23 cellular contexts compared by ENCODE assay signal in the genomic region with DNA sequence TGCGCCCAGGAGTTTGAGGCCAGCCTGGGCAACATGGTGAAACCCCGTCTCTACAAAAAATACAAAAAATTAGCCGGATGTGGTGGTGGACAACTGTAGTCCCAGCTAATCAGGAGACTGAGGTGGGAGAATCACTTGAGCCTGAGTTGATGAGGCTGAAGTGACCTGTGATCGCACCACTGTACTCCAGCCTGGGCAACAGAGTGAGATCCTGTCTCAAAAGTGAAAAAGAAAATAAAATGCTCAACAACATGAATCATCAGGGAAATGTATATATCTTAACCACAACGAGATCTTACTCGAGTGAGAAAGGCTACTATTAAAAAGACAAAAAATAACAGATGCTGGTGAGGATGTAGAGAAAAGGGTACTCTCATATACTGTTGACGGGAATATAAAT.
DNase-seq lines count a peak whose midpoint lies in the region; ATAC-seq, FAIRE-seq and TF ChIP-seq lines count a peak whose summit lies in the region.
"Had no signal": no experiment of that assay in that cellular context is flagged by ENCODE, and none has a peak within 500 bp of the region (broad histone marks: within the 10 kb centered on the region; RNA-seq: fewer than 3 reads in every experiment).

No MANE protein-coding gene starts in this region.

- DNase-seq in CD4-positive, CD25-positive, alpha-beta regulatory T cell: no peak
- DNase-seq in H54 (ENCODE audit: insufficient read length, low spot score) (no peak), progenitor cell of endocrine pancreas (ENCODE audit: low spot score, unreplicated experiment) (no peak), inferior parietal cortex (ENCODE audit: extremely low spot score) (no peak), germinal center (ENCODE audit: low spot score) (no peak)
- no peak for DNase-seq in activated T-helper 1 cell treated with anti-CD3 and anti-CD28 coated beads, Interleukin-12 subunit alpha, Interleukin-12 subunit beta, Interleukin-2, Interleukin-4 antibody, amounts not matched to agents 30 ng/mL and 10 ng/mL and 1 ng/mL, durations not matched to agents 14 hours and 24 hours and 36 hours (ENCODE audit: low spot score)
- DNase-seq: ACHN; AML-193; CD8-positive, alpha-beta T cell; COR-L47; DMS 273 treated with DMSO at 0.1 percent for 48 hours; DMS53; DND-41; EL; GM23248; HCEC 1CT; KG1 had no signal

- no peaks in the 10 kb centered on the region for H3K9me3 ChIP-seq in CD4-positive, CD25-positive, alpha-beta regulatory T cell (ENCODE audit: control insufficient read depth in 2 of 2, low read length in 2 of 2)

- no peak overlapping the region for H3K27ac ChIP-seq in CD4-positive, CD25-positive, alpha-beta regulatory T cell (ENCODE audit: insufficient read depth, low read length, poor library complexity, severe bottlenecking)
- H3K27ac ChIP-seq: C4-2B, GM23248 had no signal

- peak overlapping the region in 2 of 3 donors; percentile 16 to 60 for H3K27ac Mint-ChIP-seq in CD4-positive, CD25-positive, alpha-beta regulatory T cell
- peak overlapping the region; percentile 42 for H3K27ac Mint-ChIP-seq in activated T-helper 1 cell treated with anti-CD3 and anti-CD28 coated beads, Interleukin-12 subunit alpha, Interleukin-12 subunit beta, Interleukin-2, Interleukin-4 antibody, amounts not matched to agents 30 ng/mL and 10 ng/mL and 1 ng/mL, durations not matched to agents 14 hours and 24 hours and 36 hours
- H3K27ac Mint-ChIP-seq in progenitor cell of endocrine pancreas: peak overlapping the region; percentile 87
- H3K27ac Mint-ChIP-seq: CD8-positive, alpha-beta T cell; IgD-negative memory B cell had no signal

- H3K27me3 ChIP-seq in CD4-positive, CD25-positive, alpha-beta regulatory T cell (ENCODE audit: control insufficient read depth, insufficient read depth, low read length): no peaks in the 10 kb centered on the region

- no peak for ATAC-seq in CD4-positive, CD25-positive, alpha-beta regulatory T cell (ENCODE audit: low read depth in 2 of 2)
- no peak for ATAC-seq in HG03196 (IDR thresholded peaks at IDR 0.05; ENCODE audit: unreplicated experiment)
- ATAC-seq: CD8-positive, alpha-beta T cell; GM12878 had no signal

- peaks cover 26 to 45% (median 40%) of the 10 kb centered on the region in 4 donors for H3K4me1 Mint-ChIP-seq in CD4-positive, CD25-positive, alpha-beta regulatory T cell
- peaks cover 33% of the 10 kb centered on the region for H3K4me1 Mint-ChIP-seq in activated T-helper 1 cell treated with anti-CD3 and anti-CD28 coated beads, Interleukin-12 subunit alpha, Interleukin-12 subunit beta, Interleukin-2, Interleukin-4 antibody, amounts not matched to agents 30 ng/mL and 10 ng/mL and 1 ng/mL, durations not matched to agents 14 hours and 24 hours and 36 hours (ENCODE audit: low read depth)
- peaks cover 8% of the 10 kb centered on the region for H3K4me1 Mint-ChIP-seq in progenitor cell of endocrine pancreas (ENCODE audit: low read depth)

- no peak for TF ChIP-seq CTCF in progenitor cell of endocrine pancreas (IDR thresholded peaks at IDR 0.05; ENCODE audit: unreplicated experiment)

- peaks cover 0 to 22% (median 7%) of the 10 kb centered on the region in 7 donors for H3K9me3 Mint-ChIP-seq in CD4-positive, CD25-positive, alpha-beta regulatory T cell
- H3K9me3 Mint-ChIP-seq in activated T-helper 1 cell treated with anti-CD3 and anti-CD28 coated beads, Interleukin-12 subunit alpha, Interleukin-12 subunit beta, Interleukin-2, Interleukin-4 antibody, amounts not matched to agents 30 ng/mL and 10 ng/mL and 1 ng/mL, durations not matched to agents 14 hours and 24 hours and 36 hours: peaks cover 16% of the 10 kb centered on the region
- peaks cover 30% of the 10 kb centered on the region for H3K9me3 Mint-ChIP-seq in progenitor cell of endocrine pancreas (ENCODE audit: low read depth)

- H3K27me3 Mint-ChIP-seq in CD4-positive, CD25-positive, alpha-beta regulatory T cell: no peaks in the 10 kb centered on the region
- H3K27me3 Mint-ChIP-seq in activated T-helper 1 cell treated with anti-CD3 and anti-CD28 coated beads, Interleukin-12 subunit alpha, Interleukin-12 subunit beta, Interleukin-2, Interleukin-4 antibody, amounts not matched to agents 30 ng/mL and 10 ng/mL and 1 ng/mL, durations not matched to agents 14 hours and 24 hours and 36 hours (ENCODE audit: insufficient read depth): peaks cover 2% of the 10 kb centered on the region
- no peaks in the 10 kb centered on the region for H3K27me3 Mint-ChIP-seq in progenitor cell of endocrine pancreas
- H3K27me3 Mint-ChIP-seq: IgD-negative memory B cell had no signal

- H3K36me3 Mint-ChIP-seq in CD4-positive, CD25-positive, alpha-beta regulatory T cell: peaks cover 21% of the 10 kb centered on the region
- peaks cover 13% of the 10 kb centered on the region for H3K36me3 Mint-ChIP-seq in activated T-helper 1 cell treated with anti-CD3 and anti-CD28 coated beads, Interleukin-12 subunit alpha, Interleukin-12 subunit beta, Interleukin-2, Interleukin-4 antibody, amounts not matched to agents 30 ng/mL and 10 ng/mL and 1 ng/mL, durations not matched to agents 14 hours and 24 hours and 36 hours (ENCODE audit: low read depth)
- peaks cover 32% of the 10 kb centered on the region for H3K36me3 Mint-ChIP-seq in progenitor cell of endocrine pancreas (ENCODE audit: insufficient read depth)

- no peaks in the 10 kb centered on the region for H3K36me3 ChIP-seq in CD4-positive, CD25-positive, alpha-beta regulatory T cell (ENCODE audit: control insufficient read depth, insufficient read depth, low read length)

- peak; percentile 57 for FAIRE-seq in H54 (lab: Jason Lieb, UNC)
- FAIRE-seq: A204.1, GM12878, HTR-8/SVneo had no signal

- H3K4me1 ChIP-seq in CD4-positive, CD25-positive, alpha-beta regulatory T cell (ENCODE audit: control insufficient read depth, insufficient read depth, low read length, poor library complexity, severe bottlenecking): peaks cover 10% of the 10 kb centered on the region

- intact Hi-C loops in activated T-helper 1 cell treated with anti-CD3 and anti-CD28 coated beads, Interleukin-12 subunit alpha, Interleukin-12 subunit beta, Interleukin-2, Interleukin-4 antibody, amounts not matched to agents 30 ng/mL and 10 ng/mL and 1 ng/mL, durations not matched to agents 14 hours and 24 hours and 36 hours (cut with micrococcal nuclease): no loop called here

- no peak for TF ChIP-seq POLR2A in H54 (IDR thresholded peaks at IDR 0.05; ENCODE audit: low read depth, low read length)

- H3K4me3 Mint-ChIP-seq in CD4-positive, CD25-positive, alpha-beta regulatory T cell: peak overlapping the region in 1 of 4 donors; percentile 58
- no peak overlapping the region for H3K4me3 Mint-ChIP-seq in activated T-helper 1 cell treated with anti-CD3 and anti-CD28 coated beads, Interleukin-12 subunit alpha, Interleukin-12 subunit beta, Interleukin-2, Interleukin-4 antibody, amounts not matched to agents 30 ng/mL and 10 ng/mL and 1 ng/mL, durations not matched to agents 14 hours and 24 hours and 36 hours
- H3K4me3 Mint-ChIP-seq in progenitor cell of endocrine pancreas (ENCODE audit: low read depth): no peak overlapping the region
- H3K4me3 Mint-ChIP-seq: CD8-positive, alpha-beta T cell; IgD-negative memory B cell had no signal

- no peak overlapping the region for H3K4me3 ChIP-seq in CD4-positive, CD25-positive, alpha-beta regulatory T cell (ENCODE audit: low read depth, low read length)
- H3K4me3 ChIP-seq: GM12878, GM23248 had no signal
